9 cellular contexts compared by ENCODE assay signal in the genomic region with DNA sequence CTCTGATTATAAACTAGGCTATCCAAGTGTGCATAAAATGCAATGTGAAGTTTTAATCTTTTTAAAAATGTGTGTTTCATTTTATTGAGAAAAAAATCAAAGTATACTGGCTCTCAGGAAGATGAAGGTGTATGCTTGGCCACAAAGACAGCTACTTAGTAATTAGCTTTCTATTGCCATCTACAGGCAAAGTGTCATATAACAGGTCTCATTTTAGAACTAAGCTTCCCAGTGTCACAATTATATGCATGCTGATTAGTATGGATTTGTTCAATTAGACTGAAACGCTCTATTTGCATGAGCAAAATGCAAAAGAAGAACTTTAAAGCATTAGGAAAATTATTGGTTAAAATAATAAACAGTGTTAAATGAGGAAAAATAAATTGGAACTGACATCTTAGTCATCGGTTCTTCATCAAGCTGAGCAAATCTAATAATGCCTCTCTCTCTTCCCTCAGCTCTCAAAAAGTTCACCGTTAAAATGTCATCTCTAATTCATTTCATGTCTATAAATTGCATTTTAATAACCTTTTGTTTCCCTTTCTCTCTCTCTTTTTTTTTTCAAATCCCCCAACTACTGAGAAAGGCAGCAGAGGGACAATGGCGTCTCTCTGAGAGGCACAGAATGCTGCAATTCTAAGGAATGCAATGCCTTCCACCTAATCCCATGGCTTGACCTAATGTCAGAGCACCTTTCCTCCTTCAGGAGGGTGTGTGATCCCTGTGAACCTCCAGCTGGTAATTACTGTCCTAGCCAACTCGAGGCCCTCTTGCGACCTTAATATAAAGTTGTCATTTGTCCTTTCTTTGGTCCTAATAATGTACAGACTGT.
A peak's percentile ranks its signal among the peaks of the same experiment; 100 is the strongest.
DNase-seq lines count a peak whose midpoint lies in the region; TF ChIP-seq lines count a peak whose summit lies in the region.
"Had no signal": no experiment of that assay in that cellular context is flagged by ENCODE, and none has a peak within 500 bp of the region (broad histone marks: within the 10 kb centered on the region; RNA-seq: fewer than 3 reads in every experiment).

No MANE protein-coding gene starts in this region.

- no peak overlapping the region for H2AFZ ChIP-seq in mammary epithelial cell (ENCODE audit: low read depth, low read length)

- 63% methylated on average over 6 of the region's 6 CpGs for WGBS in mammary epithelial cell (ENCODE audit: low coverage, missing lambda C conversion rate)

- H3K4me1 ChIP-seq in mammary epithelial cell (ENCODE audit: insufficient read depth, low read length): no peaks in the 10 kb centered on the region
- H3K4me1 ChIP-seq: BLaER1 treated with 17β-estradiol and CSF1 and Interleukin-3, amounts not matched to agents 10 nM and 100 nM had no signal

- peak; percentile 49 to 62 for TF ChIP-seq CTCF in mammary epithelial cell (conservative IDR thresholded peaks at IDR 0.05 in 1 of 2, IDR thresholded peaks at IDR 0.05 in 1 of 2; ENCODE audit: extremely low read depth in 1 of 2, insufficient read depth in 1 of 2, low read depth in 1 of 2, low read length in 2 of 2)

- no peaks in the 10 kb centered on the region for H3K9me3 ChIP-seq in mammary epithelial cell (replicated peaks; ENCODE audit: insufficient read depth, low read length)
- H3K9me3 ChIP-seq: BLaER1 treated with 17β-estradiol and CSF1 and Interleukin-3, amounts not matched to agents 10 nM and 100 nM had no signal

- H3K27me3 ChIP-seq in mammary epithelial cell (ENCODE audit: insufficient read depth, low read length): no peaks in the 10 kb centered on the region
- H3K27me3 ChIP-seq: BLaER1 treated with 17β-estradiol and CSF1 and Interleukin-3, amounts not matched to agents 10 nM and 100 nM had no signal

- CTCF ChIA-PET in HEK293T (lab: Yijun Ruan, JAX) (interaction anchor here (0.7 to 1.5 kb wide), 6 partner anchors 9 to 1681 kb away, joined by 3 to 4 read pairs (median 4); no protein-coding TSS in a partner anchor), mammary epithelial cell (lab: Charles Lee; ENCODE audit: low non-redundant PET) (interaction anchor here (0.5 to 1.1 kb wide), 12 partner anchors 14 to 624 kb away, joined by 3 to 10 read pairs (median 4); no protein-coding TSS in a partner anchor)

- no peaks in the 10 kb centered on the region for H3K79me2 ChIP-seq in mammary epithelial cell (ENCODE audit: insufficient read depth, low read length)

- H3K36me3 ChIP-seq in mammary epithelial cell (ENCODE audit: insufficient read depth, low read length): no peaks in the 10 kb centered on the region
- H3K36me3 ChIP-seq: BLaER1 treated with 17β-estradiol and CSF1 and Interleukin-3, amounts not matched to agents 10 nM and 100 nM had no signal

- dilution Hi-C loops in mammary epithelial cell (cut with HindIII; ENCODE audit: low sequenced_read_pairs): no loop called here

- DNase-seq in NCI-H1417 (lab: John Stamatoyannopoulos, UW) (peak; percentile 10 to 59 (median 28)), NCI-H1417 treated with DMSO at 0.1 percent for 48 hours (lab: John Stamatoyannopoulos, UW) (no peak), HEK293T (ENCODE audit: extremely low spot score) (peak; percentile 33), NCI-H146 treated with DMSO at 0.1 percent for 48 hours (lab: John Stamatoyannopoulos, UW; ENCODE audit: unreplicated experiment) (peak; percentile 38), mammary epithelial cell (peak; percentile 19), lung microvascular endothelial cell (ENCODE audit: low read depth in 2 of 2) (peak; percentile 42 to 59), amygdala (lab: John Stamatoyannopoulos, UW) (no peak), middle frontal gyrus (ENCODE audit: extremely low spot score, low spot score) (no peak)

- in situ Hi-C loops in mammary epithelial cell (cut with MboI; ENCODE audit: low sequenced_read_pairs in 2 of 2): no loop called here

- intact Hi-C loops in mammary epithelial cell (cut with micrococcal nuclease): loop anchor here (1.0 to 5.0 kb wide), 4 partner anchors 61 to 577 kb away; no protein-coding TSS in a partner anchor

- no peak overlapping the region for H3K4me2 ChIP-seq in mammary epithelial cell (ENCODE audit: insufficient read depth, low read depth, low read length)
- H3K4me2 ChIP-seq: BLaER1 treated with 17β-estradiol and CSF1 and Interleukin-3, amounts not matched to agents 10 nM and 100 nM had no signal

- H4K20me1 ChIP-seq in mammary epithelial cell (ENCODE audit: insufficient read depth, low read length): no peaks in the 10 kb centered on the region
- H4K20me1 ChIP-seq: BLaER1 treated with 17β-estradiol and CSF1 and Interleukin-3, amounts not matched to agents 10 nM and 100 nM had no signal

- no peak overlapping the region for H3K9ac ChIP-seq in mammary epithelial cell (ENCODE audit: insufficient read depth, low read length)
- H3K9ac ChIP-seq: BLaER1 treated with 17β-estradiol and CSF1 and Interleukin-3, amounts not matched to agents 10 nM and 100 nM had no signal

- H3K4me3 ChIP-seq in mammary epithelial cell (replicated peaks in 1 of 3; ENCODE audit: insufficient read depth in 1 of 3, low read depth in 2 of 3, low read length in 3 of 3): no peak overlapping the region
- H3K4me3 ChIP-seq: BLaER1 treated with 17β-estradiol and CSF1 and Interleukin-3, amounts not matched to agents 10 nM and 100 nM had no signal

- no peak overlapping the region for H3K27ac ChIP-seq in mammary epithelial cell (ENCODE audit: insufficient read depth, low read depth, low read length)
- H3K27ac ChIP-seq: BLaER1 treated with 17β-estradiol and CSF1 and Interleukin-3, amounts not matched to agents 10 nM and 100 nM had no signal

- no TSS peak for BruUV-seq in mammary epithelial cell (replicated peaks; lab: Mats Ljungman, UMichigan)

- POLR2A ChIA-PET in HEK293T (lab: Yijun Ruan, JAX): no interaction called here

TF ChIP-seq in HEK293T, 16 proteins besides CTCF, POLR2A, EP300 and RAD21:
- no peak for TF ChIP-seq HDGF (IDR thresholded peaks at IDR 0.05; ENCODE audit: borderline replicate concordance)
- TF ChIP-seq TARDBP (IDR thresholded peaks at IDR 0.05): no peak
- TF ChIP-seq SP1 (IDR thresholded peaks at IDR 0.05): no peak
- TF ChIP-seq FOXM1 (IDR thresholded peaks at IDR 0.05; ENCODE audit: borderline replicate concordance): no peak
- TF ChIP-seq ZNF384 (IDR thresholded peaks at IDR 0.05): no peak
- TF ChIP-seq, protein P1, sequence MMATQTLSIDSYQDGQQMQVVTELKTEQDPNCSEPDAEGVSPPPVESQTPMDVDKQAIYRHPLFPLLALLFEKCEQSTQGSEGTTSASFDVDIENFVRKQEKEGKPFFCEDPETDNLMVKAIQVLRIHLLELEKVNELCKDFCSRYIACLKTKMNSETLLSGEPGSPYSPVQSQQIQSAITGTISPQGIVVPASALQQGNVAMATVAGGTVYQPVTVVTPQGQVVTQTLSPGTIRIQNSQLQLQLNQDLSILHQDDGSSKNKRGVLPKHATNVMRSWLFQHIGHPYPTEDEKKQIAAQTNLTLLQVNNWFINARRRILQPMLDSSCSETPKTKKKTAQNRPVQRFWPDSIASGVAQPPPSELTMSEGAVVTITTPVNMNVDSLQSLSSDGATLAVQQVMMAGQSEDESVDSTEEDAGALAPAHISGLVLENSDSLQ (IDR thresholded peaks at IDR 0.05): no peak
- TF ChIP-seq FOXA1 (IDR thresholded peaks at IDR 0.05): no peak
- no peak for TF ChIP-seq SUZ12 (IDR thresholded peaks at IDR 0.05)
- no peak for TF ChIP-seq L3MBTL2 (conservative IDR thresholded peaks at IDR 0.05)
- no peak for TF ChIP-seq CTBP1 (IDR thresholded peaks at IDR 0.05; ENCODE audit: borderline replicate concordance)
- no peak for TF ChIP-seq FOXK2 (IDR thresholded peaks at IDR 0.05)
- no peak for TF ChIP-seq NFRKB (IDR thresholded peaks at IDR 0.05)
- TF ChIP-seq BHLHE40 (IDR thresholded peaks at IDR 0.05; ENCODE audit: borderline replicate concordance): no peak
- TF ChIP-seq LEF1 (IDR thresholded peaks at IDR 0.05; ENCODE audit: borderline replicate concordance): no peak
- TF ChIP-seq ELF4 (IDR thresholded peaks at IDR 0.05): no peak
- TF ChIP-seq ARNT (IDR thresholded peaks at IDR 0.05): no peak

Comparison
In these comparisons a context has a peak if more than half of its experiments do, and no peak if none do; other contexts are left out.
1. DNase-seq: peak in NCI-H1417 (3 of 3), HEK293T (single experiment), NCI-H146 treated with DMSO at 0.1 percent for 48 hours (single experiment), mammary epithelial cell (single experiment) and lung microvascular endothelial cell (2 of 2); none in NCI-H1417 treated with DMSO at 0.1 percent for 48 hours (single experiment), amygdala (0 of 56) and middle frontal gyrus (single experiment).